ENCODE assay signal across 9 cellular contexts in genomic region chr17:39623356-39623950, GRCh38. TPM values are rescaled to one million over a fixed set of nuclear protein-coding genes. Genes with fewer than 3 reads are reported as not detected.
DNase-seq lines count a peak whose midpoint lies in the region; ATAC-seq and TF ChIP-seq lines count a peak whose summit lies in the region.
"Had no signal": no experiment of that assay in that cellular context is flagged by ENCODE, and none has a peak within 500 bp of the region (broad histone marks: within the 10 kb centered on the region; RNA-seq: fewer than 3 reads in every experiment).

No MANE protein-coding gene starts in this region.

- intact Hi-C loops in left ventricle myocardium superior (cut with micrococcal nuclease): loop anchor here (5.0 kb wide), 2 partner anchors 76 to 129 kb away; no protein-coding TSS in a partner anchor

- H3K36me3 Mint-ChIP-seq in T-helper 2 cell treated with Interferon-gamma antibody and Interleukin-4, amounts not matched to agents 5 μg/mL and 100 μg/mL, for 36 hours (ENCODE audit: low read depth): no peaks in the 10 kb centered on the region

- no peak overlapping the region for H3K27ac Mint-ChIP-seq in T-helper 2 cell treated with Interferon-gamma antibody and Interleukin-4, amounts not matched to agents 5 μg/mL and 100 μg/mL, for 36 hours

- H3K4me3 ChIP-seq in retinal pigment epithelial cell (ENCODE audit: low read length): no peak overlapping the region

- TF ChIP-seq CTCF in retinal pigment epithelial cell (conservative IDR thresholded peaks at IDR 0.05; ENCODE audit: low read depth, low read length): peak; percentile 95

- peak; percentile 83 for ATAC-seq in left ventricle myocardium superior
- no peak for ATAC-seq in GM21717 (IDR thresholded peaks at IDR 0.05; ENCODE audit: unreplicated experiment)

- H3K27me3 Mint-ChIP-seq in T-helper 2 cell treated with Interferon-gamma antibody and Interleukin-4, amounts not matched to agents 5 μg/mL and 100 μg/mL, for 36 hours (ENCODE audit: low read depth): peaks cover 59% of the 10 kb centered on the region

- DNase-seq in SIG-M5 treated with dmso at 0.1 percent for 504 hours (lab: John Stamatoyannopoulos, UW; ENCODE audit: unreplicated experiment) (peak; percentile 68), SIG-M5 (lab: John Stamatoyannopoulos, UW) (no peak), NCI-H1105 treated with DMSO at 0.1 percent for 48 hours (lab: John Stamatoyannopoulos, UW) (peak; percentile 64), amniotic epithelial cell (ENCODE audit: low read depth) (peak; percentile 40), left ventricle myocardium superior (peak; percentile 92), retinal pigment epithelial cell (ENCODE audit: low read depth) (no peak)
- peak; percentile 76 for DNase-seq in T-helper 2 cell treated with Interferon-gamma antibody and Interleukin-4, amounts not matched to agents 5 μg/mL and 100 μg/mL, for 36 hours (ENCODE audit: low spot score)

- H3K4me1 Mint-ChIP-seq in T-helper 2 cell treated with Interferon-gamma antibody and Interleukin-4, amounts not matched to agents 5 μg/mL and 100 μg/mL, for 36 hours (ENCODE audit: low read depth): peaks cover 12% of the 10 kb centered on the region

- no peak overlapping the region for H3K4me3 Mint-ChIP-seq in T-helper 2 cell treated with Interferon-gamma antibody and Interleukin-4, amounts not matched to agents 5 μg/mL and 100 μg/mL, for 36 hours

- H3K9me3 Mint-ChIP-seq in T-helper 2 cell treated with Interferon-gamma antibody and Interleukin-4, amounts not matched to agents 5 μg/mL and 100 μg/mL, for 36 hours: no peaks in the 10 kb centered on the region

RNA-seq across cellular contexts. Expression of gene PPP1R1B, which starts 3.3 kb away (rescaled TPM):
- total RNA-seq in left ventricle myocardium superior: 0.55 TPM

RNA-seq across cellular contexts. Expression of gene STARD3, which starts 13.5 kb away (rescaled TPM):
- total RNA-seq in left ventricle myocardium superior: 18.7 TPM

RNA-seq across cellular contexts. Expression of gene NEUROD2, which starts 15.7 kb away (rescaled TPM):
- not detected for total RNA-seq in left ventricle myocardium superior
- total RNA-seq: skeletal muscle tissue had no signal

RNA-seq across cellular contexts. Expression of gene TCAP, which starts 41.7 kb away (rescaled TPM):
- total RNA-seq in left ventricle myocardium superior: 4,965 TPM

RNA-seq across cellular contexts. Expression of gene PNMT, which starts 44.8 kb away (rescaled TPM):
- 5.8 TPM for total RNA-seq in left ventricle myocardium superior

Comparison
In these comparisons a context has a peak if more than half of its experiments do, and no peak if none do; other contexts are left out.
1. DNase-seq: peak in SIG-M5 treated with dmso at 0.1 percent for 504 hours (single experiment), NCI-H1105 treated with DMSO at 0.1 percent for 48 hours (single experiment), T-helper 2 cell treated with Interferon-gamma antibody and Interleukin-4, amounts not matched to agents 5 μg/mL and 100 μg/mL, for 36 hours (single experiment), amniotic epithelial cell (single experiment) and left ventricle myocardium superior (single experiment); none in SIG-M5 (single experiment) and retinal pigment epithelial cell (single experiment).